1 cellular context compared by ENCODE assay signal in genomic region chr5:142667808-142668207, GRCh38.
TF ChIP-seq lines count a peak whose summit lies in the region.

No MANE protein-coding gene starts in this region.

TF ChIP-seq in GM23338, 12 proteins besides CTCF, POLR2A, EP300 and RAD21 (continued from another document):
- TF ChIP-seq ZNF462 (CRISPR knock-in tag; IDR thresholded peaks at IDR 0.05) (no peak), ETS1 (IDR thresholded peaks at IDR 0.05) (no peak)
